ENCODE assay signal across 30 cellular contexts in the genomic region with DNA sequence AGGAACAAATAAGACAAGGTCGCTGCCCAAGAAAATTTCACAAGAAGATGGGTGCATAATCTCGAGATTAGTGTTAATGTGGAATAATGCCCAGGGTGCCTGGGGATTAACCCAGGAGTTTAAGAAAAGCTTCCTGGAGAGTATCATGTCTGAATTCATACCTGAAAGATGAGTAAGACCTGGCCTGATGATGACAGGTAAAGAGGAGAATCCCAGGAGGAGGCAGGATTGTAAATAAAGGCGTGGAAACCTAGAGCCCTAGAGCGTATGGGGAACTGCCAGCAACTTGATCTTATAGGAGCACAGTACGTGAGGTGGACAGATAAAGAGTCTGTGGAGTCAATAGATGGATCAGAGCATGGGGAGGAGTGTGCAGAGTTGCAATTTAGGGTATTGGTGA. TPM values are rescaled to one million over a fixed set of nuclear protein-coding genes. Genes with fewer than 3 reads are reported as not detected.
DNase-seq lines count a peak whose midpoint lies in the region; ATAC-seq, FAIRE-seq and TF ChIP-seq lines count a peak whose summit lies in the region.
"Had no signal": no experiment of that assay in that cellular context is flagged by ENCODE, and none has a peak within 500 bp of the region (broad histone marks: within the 10 kb centered on the region; RNA-seq: fewer than 3 reads in every experiment).

No MANE protein-coding gene starts in this region.

- no peak overlapping the region for H3K4ac ChIP-seq in H1 (replicated peaks; ENCODE audit: insufficient read length, low read depth, low read length)

- H3K79me2 ChIP-seq in H1 (ENCODE audit: control insufficient read depth in 1 of 2, insufficient read depth in 2 of 2, low read length in 2 of 2): peaks cover 0 to 9% of the 10 kb centered on the region in 2 experiments; a peak in 2 of 4 replicates
- no peaks in the 10 kb centered on the region for H3K79me2 ChIP-seq in HepG2 (ENCODE audit: insufficient read depth, low read length)

- H3K23ac ChIP-seq in H1 (ENCODE audit: insufficient read length): no peak overlapping the region

- H3K27me3 Mint-ChIP-seq in MCF 10A (ENCODE audit: insufficient read depth, unreplicated experiment): no peaks in the 10 kb centered on the region
- H3K27me3 Mint-ChIP-seq: CD4-positive, alpha-beta T cell; stimulated activated naive CD8-positive, alpha-beta T cell treated with anti-CD3 and anti-CD28 coated beads, Interleukin-15, amount 100 ng/mL, for 72 hours; type B pancreatic cell had no signal

- ATAC-seq in HepG2: no peak
- no peak for ATAC-seq in stimulated activated effector memory CD8-positive, alpha-beta T cell treated with anti-CD3 and anti-CD28 coated beads, Interleukin-12 subunit alpha, Interleukin-12 subunit beta, amount 100 ng/mL, for 72 hours
- ATAC-seq: GM12878; heart left ventricle; left lobe of liver; Right ventricle myocardium inferior; stimulated activated naive CD8-positive, alpha-beta T cell treated with anti-CD3 and anti-CD28 coated beads, Interleukin-15, amount 100 ng/mL, for 72 hours had no signal

- no peak overlapping the region for H2BK15ac ChIP-seq in H1 (ENCODE audit: low read length)

- H3K4me1 ChIP-seq in breast epithelium: no peaks in the 10 kb centered on the region
- peaks cover 0 to 4% (median 3%) of the 10 kb centered on the region in 4 experiments; a peak in 3 of 7 replicates for H3K4me1 ChIP-seq in H1 (replicated peaks in 1 of 4; ENCODE audit: control insufficient read depth in 3 of 4, insufficient read depth in 4 of 4, low read length in 3 of 4)
- H3K4me1 ChIP-seq in HepG2 (ENCODE audit: insufficient read depth, low read length): peaks cover 24% of the 10 kb centered on the region
- H3K4me1 ChIP-seq in transverse colon: peaks cover 0 to 22% (median 20%) of the 10 kb centered on the region in 4 donors
- H3K4me1 ChIP-seq in thyroid gland: no peaks in the 10 kb centered on the region
- H3K4me1 ChIP-seq: heart left ventricle, prostate gland had no signal

- H3K4me2 ChIP-seq in H1 (ENCODE audit: insufficient read depth in 1 of 2, low read depth in 2 of 2, low read length in 2 of 2): no peak overlapping the region
- peak overlapping the region; percentile 59 for H3K4me2 ChIP-seq in HepG2 (ENCODE audit: low read depth, low read length)

- no peak for TF ChIP-seq CTCF in MCF 10A (IDR thresholded peaks at IDR 0.05; ENCODE audit: unreplicated experiment)
- no peak for TF ChIP-seq CTCF in breast epithelium (IDR thresholded peaks at IDR 0.05)
- no peak for TF ChIP-seq CTCF in H1 (IDR thresholded peaks at IDR 0.05; ENCODE audit: control extremely low read depth in 1 of 3, insufficient read depth in 1 of 3, low read depth in 1 of 3, low read length in 3 of 3)
- no peak for TF ChIP-seq CTCF in HepG2 (CRISPR knock-in tag; IDR thresholded peaks at IDR 0.05)
- no peak for TF ChIP-seq CTCF in transverse colon (IDR thresholded peaks at IDR 0.05)
- no peak for TF ChIP-seq CTCF in thyroid gland (IDR thresholded peaks at IDR 0.05)

- H4K5ac ChIP-seq in H1 (ENCODE audit: insufficient read length, low read depth, low read length): no peak overlapping the region

- peaks cover 20% of the 10 kb centered on the region; the same call in 1 of the 2 replicates for H3K23me2 ChIP-seq in H1 (ENCODE audit: low read depth, low read length)

- no peak overlapping the region for H3K56ac ChIP-seq in H1 (replicated peaks; ENCODE audit: insufficient read length, low read depth, low read length)

- H3K9ac ChIP-seq in H1 (replicated peaks in 1 of 4; ENCODE audit: extremely low read depth in 1 of 4, low read depth in 3 of 4, low read length in 3 of 4): no peak overlapping the region
- H3K9ac ChIP-seq in HepG2 (ENCODE audit: insufficient read depth, low read depth, low read length): no peak overlapping the region
- H3K9ac ChIP-seq: GM23248 had no signal

- H2BK5ac ChIP-seq in H1 (ENCODE audit: low read depth, low read length): no peak overlapping the region

- H3K4me3 ChIP-seq in breast epithelium: no peak overlapping the region
- no peak overlapping the region for H3K4me3 ChIP-seq in H1 (ENCODE audit: extremely low read depth in 1 of 4, insufficient read depth in 2 of 4, low read depth in 3 of 4, low read length in 4 of 4)
- 0 out of 6 replicates have a peak overlapping the region, but pooled peaks of 1 of the 3 experiments have one; percentile 7 for H3K4me3 ChIP-seq in HepG2 (replicated peaks in 1 of 3; ENCODE audit: insufficient read depth in 1 of 3, low read depth in 2 of 3, low read length in 3 of 3)
- H3K4me3 ChIP-seq in transverse colon: no peak overlapping the region
- no peak overlapping the region for H3K4me3 ChIP-seq in thyroid gland (replicated peaks in 1 of 3)
- H3K4me3 ChIP-seq: GM12878, GM23248, heart left ventricle, prostate gland had no signal

- no peaks in the 10 kb centered on the region for H3K4me1 Mint-ChIP-seq in MCF 10A (ENCODE audit: insufficient read depth, unreplicated experiment)
- H3K4me1 Mint-ChIP-seq in stimulated activated effector memory CD8-positive, alpha-beta T cell treated with anti-CD3 and anti-CD28 coated beads, Interleukin-12 subunit alpha, Interleukin-12 subunit beta, amount 100 ng/mL, for 72 hours: no peaks in the 10 kb centered on the region
- H3K4me1 Mint-ChIP-seq: stimulated activated naive CD8-positive, alpha-beta T cell treated with anti-CD3 and anti-CD28 coated beads, Interleukin-15, amount 100 ng/mL, for 72 hours; WTC11 had no signal

- H2AFZ ChIP-seq in H1 (ENCODE audit: low read length): 0 out of 2 replicates have a peak overlapping the region, but pooled peaks have one; percentile 10
- H2AFZ ChIP-seq in HepG2 (ENCODE audit: low read length): no peak overlapping the region
- H2AFZ ChIP-seq: GM23248 had no signal

- 90% methylated on average over 5 of the region's 5 CpGs; no CpG with 5 or more reads in 1 of the 2 experiments for WGBS in H1 (ENCODE audit: extremely low coverage in 1 of 2, insufficient coverage in 1 of 2, insufficient read length in 1 of 2, insufficient replicate concordance in 2 of 2, low coverage in 1 of 2, low lambda C conversion rate in 2 of 2, missing lambda C conversion rate in 1 of 2), 2 experiments
- 14% methylated on average over 5 of the region's 5 CpGs for WGBS in HepG2 (ENCODE audit: low lambda C conversion rate)
- WGBS in transverse colon (ENCODE audit: low coverage in 1 of 2), 2 donors: 60 to 67% methylated on average over 5 of the region's 5 CpGs
- 85 to 87% methylated on average over 5 of the region's 5 CpGs for WGBS in thyroid gland, 2 donors

- H2BK20ac ChIP-seq in H1 (ENCODE audit: low read length): no peak overlapping the region

- no peak overlapping the region for H4K91ac ChIP-seq in H1 (replicated peaks; ENCODE audit: insufficient read length, low read length)

- intact Hi-C loops in MCF 10A (cut with micrococcal nuclease): no loop called here
- intact Hi-C loops in breast epithelium (cut with DNase I; ENCODE audit: low total_unique reads): no loop called here
- intact Hi-C loops in HepG2 (cut with micrococcal nuclease; ENCODE audit: unreplicated experiment): loop anchor here (2.0 kb wide), 1 partner anchor 43 kb away; the partner anchor contains the start of gene ARRDC4
- intact Hi-C loops in transverse colon (cut with DNase I; ENCODE audit: low total_unique reads): no loop called here
- intact Hi-C loops in thyroid gland (cut with DNase I): no loop called here

- H3K36me3 Mint-ChIP-seq in MCF 10A (ENCODE audit: insufficient read depth, unreplicated experiment): no peaks in the 10 kb centered on the region
- H3K36me3 Mint-ChIP-seq in stimulated activated effector memory CD8-positive, alpha-beta T cell treated with anti-CD3 and anti-CD28 coated beads, Interleukin-12 subunit alpha, Interleukin-12 subunit beta, amount 100 ng/mL, for 72 hours: no peaks in the 10 kb centered on the region
- H3K36me3 Mint-ChIP-seq: type B pancreatic cell, WTC11 had no signal

- in situ Hi-C loops in HepG2 (cut with HindIII; ENCODE audit: extremely low pct_ligation_motif_present, low pct_unique_long_range_greater_than_20kb): no loop called here
- in situ Hi-C loops in transverse colon (cut with MboI; ENCODE audit: low pct_ligation_motif_present in 1 of 4, low pct_unique_long_range_greater_than_20kb in 1 of 4, low sequenced_read_pairs in 3 of 4): no loop called here

- H3K27me3 ChIP-seq in breast epithelium (no peaks in the 10 kb centered on the region), H1 (replicated peaks in 1 of 4; ENCODE audit: control insufficient read depth in 3 of 4, extremely low read depth in 1 of 4, insufficient read depth in 3 of 4, low read length in 3 of 4) (no peaks in the 10 kb centered on the region; a peak in 1 of 7 replicates), HepG2 (ENCODE audit: control insufficient read depth in 1 of 2, insufficient read depth in 2 of 2, low read length in 2 of 2) (no peaks in the 10 kb centered on the region; a peak in 2 of 5 replicates), transverse colon (no peaks in the 10 kb centered on the region), thyroid gland (no peaks in the 10 kb centered on the region)
- H3K27me3 ChIP-seq: brain microvascular endothelial cell, heart left ventricle had no signal

- no peak overlapping the region for H3K18ac ChIP-seq in H1 (ENCODE audit: extremely low read depth, low read length)

- H3K79me1 ChIP-seq in H1 (ENCODE audit: low read depth, low read length): no peaks in the 10 kb centered on the region; the same call in 1 of the 2 replicates

- peak overlapping the region; percentile 29; the same call in 1 of the 2 replicates for H2BK12ac ChIP-seq in H1 (ENCODE audit: low read depth, low read length)

- POLR2A ChIA-PET in MCF 10A (lab: Yijun Ruan, JAX) (interaction anchor here (1.0 to 1.9 kb wide), 2 partner anchors 27 to 32 kb away, joined by 3 to 8 read pairs; no protein-coding TSS in a partner anchor), H1 (lab: Charles Lee; ENCODE audit: partially characterized antibody) (no interaction called here), HepG2 (lab: Yijun Ruan, JAX) (no interaction called here)

- H3K36me3 ChIP-seq in breast epithelium (no peaks in the 10 kb centered on the region), H1 (ENCODE audit: control insufficient read depth in 2 of 4, insufficient read depth in 4 of 4, low read length in 3 of 4) (no peaks in the 10 kb centered on the region; a peak in 1 of 8 replicates), HepG2 (replicated peaks in 1 of 2; ENCODE audit: control insufficient read depth in 1 of 2, insufficient read depth in 2 of 2, low read length in 2 of 2) (no peaks in the 10 kb centered on the region), transverse colon (no peaks in the 10 kb centered on the region), thyroid gland (no peaks in the 10 kb centered on the region)
- H3K36me3 ChIP-seq: brain microvascular endothelial cell, heart left ventricle, prostate gland had no signal

- H4K20me1 ChIP-seq in H1 (replicated peaks in 1 of 2; ENCODE audit: control insufficient read depth in 1 of 2, insufficient read depth in 2 of 2, low read length in 2 of 2) (peaks cover 0 to 18% of the 10 kb centered on the region in 2 experiments), HepG2 (ENCODE audit: insufficient read depth, low read length) (no peaks in the 10 kb centered on the region)

- TF ChIP-seq POLR2A in breast epithelium (IDR thresholded peaks at IDR 0.05): no peak
- TF ChIP-seq POLR2A in H1 (IDR thresholded peaks at IDR 0.05; ENCODE audit: control extremely low read depth in 1 of 2, low read depth in 2 of 2, low read length in 2 of 2): no peak
- no peak for TF ChIP-seq POLR2A in HepG2 (IDR thresholded peaks at IDR 0.05; ENCODE audit: insufficient read depth in 1 of 2, low read depth in 2 of 2, low read length in 2 of 2)
- no peak for TF ChIP-seq POLR2A in transverse colon (IDR thresholded peaks at IDR 0.05)
- no peak for TF ChIP-seq POLR2A in thyroid gland (IDR thresholded peaks at IDR 0.05)

- no peaks in the 10 kb centered on the region for H3K9me3 ChIP-seq in breast epithelium
- peaks cover 0 to 10% of the 10 kb centered on the region in 2 experiments; a peak in 2 of 4 replicates for H3K9me3 ChIP-seq in H1 (ENCODE audit: insufficient read depth in 2 of 2, low read depth in 1 of 2, low read length in 1 of 2)
- H3K9me3 ChIP-seq in HepG2 (ENCODE audit: low read length): no peaks in the 10 kb centered on the region
- no peaks in the 10 kb centered on the region for H3K9me3 ChIP-seq in transverse colon
- no peaks in the 10 kb centered on the region for H3K9me3 ChIP-seq in thyroid gland
- H3K9me3 ChIP-seq: heart left ventricle, prostate gland had no signal

- FAIRE-seq in H1 (lab: Jason Lieb, UNC) (no peak), HepG2 (lab: Jason Lieb, UNC) (no peak)
- FAIRE-seq: A204.1, GM12878 had no signal

- no peaks in the 10 kb centered on the region for H3K9me3 Mint-ChIP-seq in MCF 10A (ENCODE audit: unreplicated experiment)
- H3K9me3 Mint-ChIP-seq in stimulated activated effector memory CD8-positive, alpha-beta T cell treated with anti-CD3 and anti-CD28 coated beads, Interleukin-12 subunit alpha, Interleukin-12 subunit beta, amount 100 ng/mL, for 72 hours: no peaks in the 10 kb centered on the region
- H3K9me3 Mint-ChIP-seq: activated naive CD4-positive, alpha-beta T cell treated with anti-CD3 and anti-CD28 coated beads for 36 hours; CD4-positive, alpha-beta T cell; HFFc6; stimulated activated naive CD8-positive, alpha-beta T cell treated with anti-CD3 and anti-CD28 coated beads, Interleukin-15, amount 100 ng/mL, for 72 hours; type B pancreatic cell; WTC11 had no signal

- no peak overlapping the region for H4K8ac ChIP-seq in H1 (ENCODE audit: extremely low read depth, insufficient read depth, low read length)

- no peak overlapping the region for H3K27ac Mint-ChIP-seq in MCF 10A (ENCODE audit: low read depth, unreplicated experiment)
- no peak overlapping the region for H3K27ac Mint-ChIP-seq in stimulated activated effector memory CD8-positive, alpha-beta T cell treated with anti-CD3 and anti-CD28 coated beads, Interleukin-12 subunit alpha, Interleukin-12 subunit beta, amount 100 ng/mL, for 72 hours
- H3K27ac Mint-ChIP-seq: activated naive CD4-positive, alpha-beta T cell treated with anti-CD3 and anti-CD28 coated beads for 36 hours; CD4-positive, alpha-beta T cell; HFFc6; stimulated activated naive CD8-positive, alpha-beta T cell treated with anti-CD3 and anti-CD28 coated beads, Interleukin-15, amount 100 ng/mL, for 72 hours; type B pancreatic cell; WTC11 had no signal

- peak overlapping the region in 1 of 2 donors; percentile 15 for H3K27ac ChIP-seq in breast epithelium
- no peak overlapping the region for H3K27ac ChIP-seq in H1 (ENCODE audit: low read depth, low read length)
- no peak overlapping the region for H3K27ac ChIP-seq in HepG2 (ENCODE audit: extremely low read length, insufficient read depth, low read length)
- peak overlapping the region; percentile 16 to 52 (median 42) for H3K27ac ChIP-seq in transverse colon
- H3K27ac ChIP-seq in thyroid gland: no peak overlapping the region
- H3K27ac ChIP-seq: brain microvascular endothelial cell, GM23248, prostate gland had no signal

- TF ChIP-seq EP300 in H1 (IDR thresholded peaks at IDR 0.05; ENCODE audit: borderline replicate concordance in 1 of 2, low read depth in 2 of 2, low read length in 2 of 2) (no peak), HepG2 (IDR thresholded peaks at IDR 0.05; ENCODE audit: low read depth in 2 of 2, low read length in 2 of 2) (no peak), HepG2 (CRISPR knock-in tag; IDR thresholded peaks at IDR 0.05; ENCODE audit: borderline replicate concordance) (no peak), transverse colon (IDR thresholded peaks at IDR 0.05; ENCODE audit: low read depth) (no peak)

- no peak overlapping the region for H3K4me3 Mint-ChIP-seq in MCF 10A (ENCODE audit: unreplicated experiment)
- no peak overlapping the region for H3K4me3 Mint-ChIP-seq in stimulated activated effector memory CD8-positive, alpha-beta T cell treated with anti-CD3 and anti-CD28 coated beads, Interleukin-12 subunit alpha, Interleukin-12 subunit beta, amount 100 ng/mL, for 72 hours
- H3K4me3 Mint-ChIP-seq: activated naive CD4-positive, alpha-beta T cell treated with anti-CD3 and anti-CD28 coated beads for 36 hours; CD4-positive, alpha-beta T cell; HFFc6; stimulated activated naive CD8-positive, alpha-beta T cell treated with anti-CD3 and anti-CD28 coated beads, Interleukin-15, amount 100 ng/mL, for 72 hours; type B pancreatic cell; WTC11 had no signal

- DNase-seq in MCF 10A (ENCODE audit: unreplicated experiment) (peak; percentile 69), breast epithelium (ENCODE audit: low spot score in 2 of 2) (no peak), H1 (ENCODE audit: low read depth in 1 of 2, low spot score in 2 of 2) (no peak), HepG2 (ENCODE audit: low spot score) (no peak), transverse colon (no peak), thyroid gland (no peak), OCI-M1 (lab: John Stamatoyannopoulos, UW) (no peak)
- no peak for DNase-seq in stimulated activated effector memory CD8-positive, alpha-beta T cell treated with anti-CD3 and anti-CD28 coated beads, Interleukin-12 subunit alpha, Interleukin-12 subunit beta, amount 100 ng/mL, for 72 hours (ENCODE audit: low spot score in 2 of 2)
- DNase-seq: activated CD4-positive, alpha-beta T cell treated with anti-CD3 and anti-CD28 coated beads, Interleukin-2, amount 50 U/mL, for 4 hours; activated naive CD4-positive, alpha-beta T cell treated with anti-CD3 and anti-CD28 coated beads for 36 hours; AML-193; brain microvascular endothelial cell; CD4-positive, alpha-beta T cell; DMS 273 treated with DMSO at 0.1 percent for 48 hours; GM23248; heart left ventricle; HFFc6; mesenchymal stem cell; NCI-H1048; NCI-H187 treated with DMSO at 0.1 percent for 48 hours; NCI-H748 treated with DMSO at 0.1 percent for 48 hours; stimulated activated naive CD8-positive, alpha-beta T cell treated with anti-CD3 and anti-CD28 coated beads, Interleukin-15, amount 100 ng/mL, for 72 hours; T-helper 9 cell had no signal

- CTCF ChIA-PET in MCF 10A (lab: Yijun Ruan, JAX) (interaction anchor here (0.6 to 1.2 kb wide), 2 partner anchors 21 to 26 kb away, joined by 3 to 6 read pairs; no protein-coding TSS in a partner anchor), H1 (lab: Charles Lee; ENCODE audit: partially characterized antibody) (interaction anchor here (1.7 kb wide), 1 partner anchor 10 kb away, joined by 5 read pairs; no protein-coding TSS in a partner anchor), HepG2 (lab: Yijun Ruan, JAX; ENCODE audit: low intra/inter-chr PET ratio, low total read pairs) (no interaction called here)

- H2AK5ac ChIP-seq in H1 (ENCODE audit: low read depth, low read length): no peak overlapping the region

- no peak overlapping the region for H3K14ac ChIP-seq in H1 (ENCODE audit: insufficient read length)

- H2BK120ac ChIP-seq in H1 (replicated peaks; ENCODE audit: low read depth, low read length): no peak overlapping the region

- TF ChIP-seq RAD21 in H1 (IDR thresholded peaks at IDR 0.05 in 1 of 2, conservative IDR thresholded peaks at IDR 0.05 in 1 of 2; ENCODE audit: low read depth in 2 of 2, low read length in 2 of 2): no peak
- TF ChIP-seq RAD21 in HepG2 (CRISPR knock-in tag; IDR thresholded peaks at IDR 0.05): no peak

- BruUV-seq in MCF 10A (replicated peaks; lab: Mats Ljungman, UMichigan): no TSS peak
- no TSS peak for BruUV-seq in HepG2 (replicated peaks; lab: Mats Ljungman, UMichigan)

RNA-seq across cellular contexts. Expression of gene ARRDC4, which starts 43.0 kb away (rescaled TPM):
- total RNA-seq in MCF 10A (2022) (36.0 and 39.8 TPM in 2 replicates), breast epithelium (10 to 100 TPM; 13.9 to 25.8 (median 20.0) TPM), HepG2 (2016; rRNA removed; fragmentation: Illumina TruSeq; extraction: Trizol) (1.5 and 2.5 TPM in 2 replicates), transverse colon (100 to 1,000 TPM in 1 of 4 donors, 10 to 100 TPM in 3; 35.9 to 188 (median 70.7) TPM), thyroid gland (10 to 100 TPM; 32.1 to 81.7 (median 45.1) TPM)
- total RNA-seq in H1 (2021; fragmentation: NEBNext Ultra II Directional; extraction: Animal tissue kit (Norgen Biotek cat#: 25700)): 3.7 and 3.8 TPM in 2 replicates
- polyA plus RNA-seq in H1 (2011; rRNA removed) (3.5 TPM in 2 replicates), HepG2 (2011; rRNA removed) (2.5 and 3.8 TPM in 2 replicates)
- polyA plus RNA-seq in H1 (2011; cell fraction: cytosol; rRNA removed): 5.8 TPM
- polyA plus RNA-seq in H1 (2011; cell fraction: nucleus; rRNA removed): 3.7 TPM
- polyA plus RNA-seq in H1 (2012, experiment 1 of 2): 2.4 to 3.8 TPM (median 3.4 TPM) in 4 replicates
- 0.34 TPM for polyA plus RNA-seq in H1 (2012, experiment 2 of 2)
- 2.2 TPM for polyA plus RNA-seq in H1 (2013, experiment 1 of 2)
- 2.2 TPM for polyA plus RNA-seq in H1 (2013, experiment 2 of 2)
- polyA minus RNA-seq in H1 (2011; rRNA and poly(A)+ RNA removed): 4.4 and 5.6 TPM in 2 replicates
- 3.7 TPM for polyA minus RNA-seq in H1 (2011; cell fraction: cytosol; rRNA and poly(A)+ RNA removed)
- 3.9 TPM for polyA minus RNA-seq in H1 (2011; cell fraction: nucleus; rRNA and poly(A)+ RNA removed)
- total RNA-seq in HepG2 (2016; cell fraction: cytosol; rRNA removed; fragmentation: Illumina TruSeq; extraction: Trizol; ENCODE audit: low read depth): 0.18 and 0.30 TPM in 2 replicates
- 1.7 and 2.0 TPM in 2 replicates for total RNA-seq in HepG2 (2016; cell fraction: insoluble cytoplasmic fraction; rRNA removed; fragmentation: Illumina TruSeq; extraction: Trizol)
- total RNA-seq in HepG2 (2016; cell fraction: membrane; rRNA removed; fragmentation: Illumina TruSeq; extraction: Trizol): 1.1 and 1.2 TPM in 2 replicates
- total RNA-seq in HepG2 (2016; cell fraction: nucleus; rRNA removed; fragmentation: Illumina TruSeq; extraction: Trizol): 1.5 TPM in 2 replicates
- 1.4 and 3.1 TPM in 2 replicates for polyA plus RNA-seq in HepG2 (2011; cell fraction: cytosol; rRNA removed)
- 1.7 and 3.4 TPM in 2 replicates for polyA plus RNA-seq in HepG2 (2011; cell fraction: nucleus; rRNA removed)
- 4.3 and 5.4 TPM in 2 replicates for polyA plus RNA-seq in HepG2 (2012)
- 0.14 and 0.15 TPM in 2 replicates for polyA plus RNA-seq in HepG2 (2016; cell fraction: cytosol; fragmentation: Illumina TruSeq; extraction: Trizol; ENCODE audit: low read depth)
- polyA plus RNA-seq in HepG2 (2016; cell fraction: insoluble cytoplasmic fraction; fragmentation: Illumina TruSeq; extraction: Trizol; ENCODE audit: low read depth): 2.0 and 2.1 TPM in 2 replicates
- 0.53 and 0.56 TPM in 2 replicates for polyA plus RNA-seq in HepG2 (2016; cell fraction: membrane; fragmentation: Illumina TruSeq; extraction: Trizol; ENCODE audit: low read depth)
- 1.4 and 1.8 TPM in 2 replicates for polyA plus RNA-seq in HepG2 (2016; cell fraction: nucleus; fragmentation: Illumina TruSeq; extraction: Trizol; ENCODE audit: insufficient read depth, low read depth)
- polyA minus RNA-seq in HepG2 (2011; rRNA and poly(A)+ RNA removed; ENCODE audit: low replicate concordance): 2.0 TPM in 1 of 2 replicates, not detected in the other
- polyA minus RNA-seq in HepG2 (2011; cell fraction: cytosol; rRNA and poly(A)+ RNA removed): 1.6 and 2.5 TPM in 2 replicates
- polyA minus RNA-seq in HepG2 (2011; cell fraction: nucleus; rRNA and poly(A)+ RNA removed): 1.8 and 4.0 TPM in 2 replicates

Comparison
In these comparisons a context has a peak if more than half of its experiments do, and no peak if none do; other contexts are left out.
1. H3K27ac ChIP-seq: peak in transverse colon (4 of 4); none in H1 (single experiment), HepG2 (single experiment) and thyroid gland (0 of 3).